ENCODE assay signal across 12 cellular contexts in the genomic region with DNA sequence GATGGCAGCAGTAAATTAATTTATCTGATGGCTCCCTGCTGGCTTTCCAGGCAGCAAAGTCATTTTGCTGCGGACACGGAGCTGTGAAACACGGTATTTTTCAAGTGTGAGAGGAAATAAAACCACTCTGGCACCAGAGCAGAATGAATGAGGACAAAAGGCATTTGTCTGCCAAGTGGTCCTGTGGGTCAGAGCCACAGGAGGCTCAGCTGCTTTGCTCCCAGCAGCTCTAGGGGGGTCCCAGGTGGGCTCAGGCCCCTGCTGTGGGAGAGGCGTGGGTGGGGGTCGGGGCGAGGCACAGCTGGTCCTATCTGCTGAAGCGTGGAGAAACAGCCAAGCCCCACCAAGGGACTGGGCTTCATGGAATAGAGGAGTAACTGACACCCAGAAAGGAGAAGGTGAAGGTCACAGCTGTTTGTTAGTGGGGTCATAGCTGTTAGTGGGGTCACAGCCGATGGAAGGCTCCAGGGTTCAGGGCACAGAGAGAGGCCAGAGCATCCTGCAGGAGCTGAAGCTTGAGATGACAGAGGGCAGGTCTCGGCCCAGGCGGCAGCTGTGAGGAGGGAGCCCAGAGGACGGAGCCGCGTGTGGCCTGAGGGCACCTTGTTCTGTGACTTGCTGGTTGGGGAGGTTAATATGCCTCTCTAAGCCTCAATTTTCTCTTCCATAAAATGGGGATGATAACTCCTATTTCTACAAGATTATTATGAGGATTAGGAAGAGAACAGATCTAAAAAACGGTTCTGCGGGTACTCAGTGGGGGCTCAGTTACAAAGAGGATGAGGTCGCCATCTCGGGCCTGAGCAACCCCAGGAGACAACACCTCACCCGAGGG.
"Had no signal": no experiment of that assay in that cellular context is flagged by ENCODE, and none has a peak within 500 bp of the region (broad histone marks: within the 10 kb centered on the region; RNA-seq: fewer than 3 reads in every experiment).

No MANE protein-coding gene starts in this region.

- H3K9me3 ChIP-seq: breast epithelium, heart right ventricle, left lung, pancreas, stomach had no signal

- H3K27ac ChIP-seq: breast epithelium, foreskin keratinocyte, heart right ventricle, left lung, pancreas, skin epidermis, stomach, VCaP had no signal

- H3K4me1 ChIP-seq: breast epithelium, foreskin keratinocyte, heart right ventricle, left lung, pancreas, stomach had no signal

- H3K27me3 ChIP-seq: foreskin keratinocyte, pancreas had no signal

- DNase-seq: activated CD4-positive, alpha-beta memory T cell treated with anti-CD3 and anti-CD28 coated beads for 36 hours; activated effector memory CD4-positive, alpha-beta T cell treated with anti-CD3 and anti-CD28 coated beads, Interleukin-2, amount 50 U/mL, for 16 hours; activated T-cell treated with anti-CD3 and anti-CD28 coated beads, Interleukin-2, amount 50 U/mL, for 4 hours; foreskin keratinocyte; heart right ventricle; islet precursor cell; left lung; pancreas; stomach had no signal

- H3K36me3 ChIP-seq: breast epithelium, heart right ventricle, left lung, pancreas, stomach had no signal

- H3K4me3 ChIP-seq: breast epithelium, heart right ventricle, left lung, pancreas, skin epidermis, stomach had no signal
